In genomic region chr4:28686618-28687017, GRCh38 we compare ENCODE assay signal across 7 cellular contexts.
DNase-seq lines count a peak whose midpoint lies in the region; ATAC-seq, FAIRE-seq and TF ChIP-seq lines count a peak whose summit lies in the region.

No MANE protein-coding gene starts in this region.

- H3K27ac ChIP-seq in kidney (ENCODE audit: low read depth in 2 of 2, low read length in 2 of 2): no peak overlapping the region

- peak; percentile 96 for ATAC-seq in WTC11
- no peak for ATAC-seq in GM19397 (IDR thresholded peaks at IDR 0.05; ENCODE audit: unreplicated experiment)
- ATAC-seq in HG02981 (IDR thresholded peaks at IDR 0.05; ENCODE audit: unreplicated experiment): no peak

- DNase-seq in G401 (ENCODE audit: low spot score) (peak; percentile 2), HT-29 (ENCODE audit: low spot score) (peak; percentile 65), WTC11 (ENCODE audit: low spot score) (peak; percentile 71), kidney (no peak), GM19239 (ENCODE audit: insufficient read length, low spot score) (no peak)

- no peaks in the 10 kb centered on the region for H3K4me1 ChIP-seq in kidney (ENCODE audit: control insufficient read depth in 1 of 2, insufficient read depth in 1 of 2, low read depth in 1 of 2, low read length in 2 of 2)

- H3K36me3 ChIP-seq in kidney (ENCODE audit: control insufficient read depth in 1 of 2, insufficient read depth in 2 of 2, low read length in 2 of 2): no peaks in the 10 kb centered on the region

- no peak overlapping the region for H3K4me3 Mint-ChIP-seq in WTC11

- no peak overlapping the region for H3K4me3 ChIP-seq in kidney (ENCODE audit: low read length in 2 of 2)

- intact Hi-C loops in kidney (cut with DNase I): no loop called here

- POLR2A ChIA-PET in WTC11 (lab: Charles Lee): no interaction called here

- H3K27me3 Mint-ChIP-seq in WTC11 (ENCODE audit: low read depth): no peaks in the 10 kb centered on the region

- CTCF ChIA-PET in WTC11 (lab: Charles Lee): interaction anchor here (0.6 to 1.3 kb wide), 18 partner anchors 11 to 825 kb away, joined by 3 to 6 read pairs (median 3); no protein-coding TSS in a partner anchor

- H3K9me3 Mint-ChIP-seq in WTC11: no peaks in the 10 kb centered on the region

- TF ChIP-seq CTCF in WTC11 (IDR thresholded peaks at IDR 0.05): peak; percentile 59
- TF ChIP-seq CTCF in kidney (IDR thresholded peaks at IDR 0.05; ENCODE audit: borderline replicate concordance, extremely low read depth, insufficient read depth): peak; percentile 41

- no peaks in the 10 kb centered on the region for H3K36me3 Mint-ChIP-seq in WTC11

- H3K9ac ChIP-seq in kidney (ENCODE audit: low read length in 2 of 2): no peak overlapping the region

- FAIRE-seq in kidney (lab: Jason Lieb, UNC) (no peak), GM19239 (lab: Jason Lieb, UNC) (no peak)

- in situ Hi-C loops in G401 (cut with HindIII; ENCODE audit: low sequenced_read_pairs): no loop called here

- H3K9me3 ChIP-seq in kidney (ENCODE audit: control insufficient read depth in 1 of 2, low read length in 2 of 2): no peaks in the 10 kb centered on the region

- no peak overlapping the region for H3K27ac Mint-ChIP-seq in WTC11

- peaks cover 33% of the 10 kb centered on the region for H3K4me1 Mint-ChIP-seq in WTC11

TF ChIP-seq in WTC11, 78 proteins besides CTCF, POLR2A, EP300 and RAD21:
- TF ChIP-seq GTF2I (CRISPR knock-in tag; conservative IDR thresholded peaks at IDR 0.05): no peak
- 0 out of 2 replicates have a peak, but pooled peaks have one; percentile 40 for TF ChIP-seq MXD4 (CRISPR knock-in tag; IDR thresholded peaks at IDR 0.05; ENCODE audit: borderline replicate concordance)

Comparison
In these comparisons a context has a peak if more than half of its experiments do, and no peak if none do; other contexts are left out.
1. DNase-seq: peak in G401 (single experiment), HT-29 (single experiment) and WTC11 (single experiment); none in kidney (single experiment) and GM19239 (single experiment).